ENCODE assay signal across 9 cellular contexts in genomic region chr11:129960216-129961214, GRCh38. TPM values are rescaled to one million over a fixed set of nuclear protein-coding genes. Genes with fewer than 3 reads are reported as not detected.
A peak's percentile ranks its signal among the peaks of the same experiment; 100 is the strongest.
DNase-seq lines count a peak whose midpoint lies in the region; ATAC-seq and TF ChIP-seq lines count a peak whose summit lies in the region.
"Had no signal": no experiment of that assay in that cellular context is flagged by ENCODE, and none has a peak within 500 bp of the region (broad histone marks: within the 10 kb centered on the region; RNA-seq: fewer than 3 reads in every experiment).

No MANE protein-coding gene starts in this region.

- intact Hi-C loops in left lung (cut with DNase I): no loop called here

- peaks cover 0 to 23% of the 10 kb centered on the region in 2 donors for H3K36me3 ChIP-seq in left lung

- H3K27me3 ChIP-seq in left lung: no peaks in the 10 kb centered on the region

- TF ChIP-seq CTCF in left lung (IDR thresholded peaks at IDR 0.05): no peak
- TF ChIP-seq CTCF in type B pancreatic cell (conservative IDR thresholded peaks at IDR 0.05): no peak

- no peak overlapping the region for H3K4me3 ChIP-seq in left lung

- ATAC-seq in activated naive CD4-positive, alpha-beta T cell treated with anti-CD3 and anti-CD28 coated beads, Interleukin-2, amount 50 U/mL, for 72 hours: peak; percentile 92 to 99
- peak; percentile 90 for ATAC-seq in HG02852 (IDR thresholded peaks at IDR 0.05; ENCODE audit: unreplicated experiment)
- peak; percentile 73 for ATAC-seq in left lung

- H3K9me3 ChIP-seq in left lung: no peaks in the 10 kb centered on the region

- H3K4me1 Mint-ChIP-seq in type B pancreatic cell (ENCODE audit: unreplicated experiment): no peaks in the 10 kb centered on the region

- H3K27ac ChIP-seq in left lung: no peak overlapping the region

- H3K9me3 Mint-ChIP-seq in activated naive CD4-positive, alpha-beta T cell treated with anti-CD3 and anti-CD28 coated beads, Interleukin-2, amount 50 U/mL, for 72 hours: no peaks in the 10 kb centered on the region
- no peaks in the 10 kb centered on the region for H3K9me3 Mint-ChIP-seq in type B pancreatic cell
- H3K9me3 Mint-ChIP-seq: activated naive CD8-positive, alpha-beta T cell treated with anti-CD3 and anti-CD28 coated beads, Interleukin-2, amount 10 ng/mL, durations not matched to agents 7 days and 5 days had no signal

- DNase-seq in activated naive CD4-positive, alpha-beta T cell treated with anti-CD3 and anti-CD28 coated beads, Interleukin-2, amount 50 U/mL, for 72 hours (ENCODE audit: low spot score in 2 of 2): no peak
- DNase-seq in activated naive CD4-positive, alpha-beta T cell treated with Interleukin-2 at 50 U/mL for 16 hours: no peak
- peak; percentile 88 for DNase-seq in RKO (ENCODE audit: low spot score)
- no peak for DNase-seq in left lung
- no peak for DNase-seq in NCI-H2171 treated with DMSO at 0.1 percent for 48 hours (lab: John Stamatoyannopoulos, UW)
- no peak for DNase-seq in type B pancreatic cell (ENCODE audit: extremely low spot score, unreplicated experiment)
- DNase-seq in NCI-H1694 treated with DMSO at 0.1 percent for 48 hours (lab: John Stamatoyannopoulos, UW): no peak
- DNase-seq: activated naive CD8-positive, alpha-beta T cell treated with anti-CD3 and anti-CD28 coated beads, Interleukin-2, amount 10 ng/mL, durations not matched to agents 7 days and 5 days had no signal

- H3K27ac Mint-ChIP-seq in activated naive CD4-positive, alpha-beta T cell treated with anti-CD3 and anti-CD28 coated beads, Interleukin-2, amount 50 U/mL, for 72 hours: no peak overlapping the region
- H3K27ac Mint-ChIP-seq in type B pancreatic cell: no peak overlapping the region
- H3K27ac Mint-ChIP-seq: activated naive CD8-positive, alpha-beta T cell treated with anti-CD3 and anti-CD28 coated beads, Interleukin-2, amount 10 ng/mL, durations not matched to agents 7 days and 5 days had no signal

- H3K27me3 Mint-ChIP-seq in type B pancreatic cell: no peaks in the 10 kb centered on the region

- H3K36me3 Mint-ChIP-seq in activated naive CD4-positive, alpha-beta T cell treated with anti-CD3 and anti-CD28 coated beads, Interleukin-2, amount 50 U/mL, for 72 hours: peaks cover 0 to 12% of the 10 kb centered on the region in 2 donors
- H3K36me3 Mint-ChIP-seq in type B pancreatic cell: peaks cover 25% of the 10 kb centered on the region

- no peak overlapping the region for H3K4me3 Mint-ChIP-seq in type B pancreatic cell
- H3K4me3 Mint-ChIP-seq: activated naive CD8-positive, alpha-beta T cell treated with anti-CD3 and anti-CD28 coated beads, Interleukin-2, amount 10 ng/mL, durations not matched to agents 7 days and 5 days had no signal

- no peaks in the 10 kb centered on the region for H3K4me1 ChIP-seq in left lung

RNA-seq across cellular contexts. Expression of gene PRDM10, which starts 42.1 kb away (rescaled TPM):
- 10 to 100 TPM; 13.0 to 28.1 TPM for total RNA-seq in activated naive CD4-positive, alpha-beta T cell treated with anti-CD3 and anti-CD28 coated beads, Interleukin-2, amount 50 U/mL, for 72 hours
- total RNA-seq in left lung (10 to 100 TPM in 1 of 2 donors, 1 to 10 TPM in 1; 8.0 to 15.9 TPM), type B pancreatic cell (ENCODE audit: low replicate concordance) (13.2 and 13.4 TPM in 2 replicates)
